ENCODE assay signal across 8 cellular contexts in the genomic region with DNA sequence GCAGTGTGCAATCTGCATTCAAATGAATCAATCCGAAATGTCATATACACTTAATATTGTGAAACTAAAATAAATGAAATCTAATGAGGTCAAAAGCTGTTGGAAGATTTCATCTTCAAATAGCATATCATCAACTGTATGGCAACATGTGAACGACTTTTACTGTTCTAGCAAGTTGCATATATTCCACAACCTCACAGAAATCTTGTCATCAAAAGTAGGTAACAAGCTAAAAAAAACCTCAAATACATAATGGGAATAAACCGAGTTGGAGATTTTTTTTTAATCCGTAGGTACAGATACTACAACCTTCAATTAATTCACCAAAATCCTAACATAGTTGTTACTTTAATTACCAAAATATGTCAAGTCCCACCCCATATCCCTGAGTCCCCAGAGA. TPM values are rescaled to one million over a fixed set of nuclear protein-coding genes. Genes with fewer than 3 reads are reported as not detected.
A peak's percentile ranks its signal among the peaks of the same experiment; 100 is the strongest.
DNase-seq lines count a peak whose midpoint lies in the region; ATAC-seq, FAIRE-seq and TF ChIP-seq lines count a peak whose summit lies in the region.

No MANE protein-coding gene starts in this region.

- no peak for TF ChIP-seq POLR2A in esophagus muscularis mucosa (IDR thresholded peaks at IDR 0.05; ENCODE audit: low read depth)

- no peaks in the 10 kb centered on the region for H3K36me3 ChIP-seq in esophagus muscularis mucosa

- H3K4me1 ChIP-seq in esophagus muscularis mucosa, result peaks cover 11 to 42% (median 32%) of the 10 kb centered on the region in 4 donors

- TF ChIP-seq CTCF in GM12865 (IDR thresholded peaks at IDR 0.05; ENCODE audit: insufficient read depth, low read depth, low read length, missing control alignments), result no peak
- TF ChIP-seq CTCF in esophagus muscularis mucosa (IDR thresholded peaks at IDR 0.05), result no peak

- DNase-seq in GM12865 (ENCODE audit: low read depth), result no peak
- DNase-seq in RCC 7860 (ENCODE audit: low spot score), result no peak
- no peak for DNase-seq in esophagus muscularis mucosa (ENCODE audit: extremely low spot score)
- peak; percentile 28 for DNase-seq in putamen (ENCODE audit: low spot score)
- DNase-seq in kidney tubule cell (ENCODE audit: low spot score), result no peak
- DNase-seq in A172 (ENCODE audit: low spot score), result no peak
- DNase-seq in stimulated activated CD4-positive, alpha-beta T cell treated with anti-CD3 and anti-CD28 coated beads, Interleukin-15, amount 100 ng/mL, for 24 hours, result no peak

- FAIRE-seq in RCC 7860 (lab: Jason Lieb, UNC), result peak; percentile 32

- intact Hi-C loops in esophagus muscularis mucosa (cut with DNase I), result loop anchor here (5.0 to 10.0 kb wide), 5 partner anchors 45 to 577 kb away; partner anchors contain the start of genes SUSD1 and UGCG

- TF ChIP-seq EP300 in esophagus muscularis mucosa (IDR thresholded peaks at IDR 0.05), result no peak

- peak overlapping the region; percentile 95 to 100 (median 99) for H3K27ac ChIP-seq in esophagus muscularis mucosa (replicated peaks in 1 of 4)

- no peak for ATAC-seq in GM21381 (IDR thresholded peaks at IDR 0.05; ENCODE audit: unreplicated experiment)

- no peaks in the 10 kb centered on the region for H3K9me3 ChIP-seq in esophagus muscularis mucosa

- no peaks in the 10 kb centered on the region for H3K27me3 ChIP-seq in esophagus muscularis mucosa

- H3K4me3 ChIP-seq in GM12865 (ENCODE audit: low read depth, low read length), result peak overlapping the region; percentile 98
- peak overlapping the region; percentile 79 to 99 (median 94) for H3K4me3 ChIP-seq in esophagus muscularis mucosa

- WGBS in esophagus muscularis mucosa, result 11% methylated on average over 4 of the region's 4 CpGs

RNA-seq across cellular contexts. Expression of gene PTBP3, which starts 1.1 kb away (rescaled TPM):
- total RNA-seq in esophagus muscularis mucosa, result 10 to 100 TPM; 19.9 to 31.1 (median 25.5) TPM
- total RNA-seq in A172 (2014; rRNA removed; shearing (Covaris generic)), result 24.4 and 26.2 TPM in 2 replicates

RNA-seq across cellular contexts. Expression of gene HSDL2, which starts 47.6 kb away (rescaled TPM):
- 10 to 100 TPM; 34.3 to 73.1 (median 50.0) TPM for total RNA-seq in esophagus muscularis mucosa
- 19.5 and 23.2 TPM in 2 replicates for total RNA-seq in A172 (2014; rRNA removed; shearing (Covaris generic))
